Comparison of ENCODE assay signal across 19 cellular contexts in the genomic region with DNA sequence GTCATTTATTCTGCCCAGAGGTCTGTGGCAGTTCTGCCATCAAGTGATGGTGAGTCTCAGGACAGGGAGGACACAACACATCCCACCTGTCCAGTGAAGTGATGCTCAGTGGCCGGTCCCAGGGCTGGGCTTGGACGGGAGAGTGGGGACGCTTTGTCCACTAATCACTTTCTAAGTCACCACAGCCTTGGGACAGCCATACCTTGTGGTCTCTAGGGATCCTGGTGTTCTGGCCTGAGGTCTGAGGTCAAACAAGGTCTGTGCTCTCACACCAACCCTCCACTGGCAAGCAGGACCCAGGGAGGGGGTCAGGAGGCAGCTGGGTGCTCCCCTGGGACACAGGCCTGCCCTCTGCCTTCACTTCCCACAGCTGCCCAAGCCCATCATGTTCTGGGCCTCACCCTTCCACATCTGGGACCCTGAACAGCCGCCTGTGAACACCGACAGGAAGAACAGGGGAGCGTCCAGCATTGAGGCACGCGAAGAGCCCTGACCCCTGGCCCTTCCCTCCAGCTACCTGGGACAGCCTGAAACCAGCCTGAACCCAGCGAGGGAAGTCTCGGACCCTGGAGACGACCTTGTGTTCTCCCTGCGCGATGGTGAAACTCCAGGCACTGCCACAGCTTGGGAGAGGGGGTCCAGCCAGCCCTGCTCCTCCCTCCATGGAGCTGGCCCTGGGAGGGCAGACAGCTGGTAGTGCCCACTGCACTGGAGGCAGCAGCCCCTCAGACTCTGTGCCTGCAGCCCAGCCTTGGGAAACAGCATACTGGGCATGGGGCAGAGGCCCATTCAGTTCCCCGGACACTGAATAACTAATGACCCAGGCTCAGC. TPM values are rescaled to one million over a fixed set of nuclear protein-coding genes. Genes with fewer than 3 reads are reported as not detected.
"Had no signal": no experiment of that assay in that cellular context is flagged by ENCODE, and none has a peak within 500 bp of the region (broad histone marks: within the 10 kb centered on the region; RNA-seq: fewer than 3 reads in every experiment).

No MANE protein-coding gene starts in this region.

- H3K27ac ChIP-seq: esophagus muscularis mucosa, heart right ventricle, skin epidermis had no signal

- H3K9me3 ChIP-seq: esophagus muscularis mucosa, heart right ventricle had no signal

- DNase-seq: activated CD4-positive, alpha-beta memory T cell treated with anti-CD3 and anti-CD28 coated beads for 36 hours; activated gamma-delta T cell treated with Interleukin-2 at 50 U/mL for 16 hours; activated T-cell treated with anti-CD3 and anti-CD28 coated beads for 4 hours; dermis blood vessel endothelial cell; effector memory CD4-positive, alpha-beta T cell; heart right ventricle; immature natural killer cell; nucleus accumbens; stimulated activated CD4-positive, alpha-beta T cell treated with anti-CD3 and anti-CD28 coated beads, Interleukin-15, amount 100 ng/mL, for 24 hours; stimulated activated CD4-positive, alpha-beta T cell treated with anti-CD3 and anti-CD28 coated beads, Interleukin-2, amount 100 ng/mL, for 48 hours; stimulated activated naive CD8-positive, alpha-beta T cell treated with anti-CD3 and anti-CD28 coated beads, Interleukin-15, amount 100 ng/mL, for 72 hours had no signal

- H3K27ac Mint-ChIP-seq: activated CD4-positive, alpha-beta memory T cell treated with anti-CD3 and anti-CD28 coated beads for 36 hours; activated naive CD4-positive, alpha-beta T cell treated with anti-CD3 and anti-CD28 coated beads, Interleukin-2, amount 50 U/mL, for 72 hours; activated T-helper 1 cell treated with anti-CD3 and anti-CD28 coated beads, Interleukin-12 subunit alpha, Interleukin-12 subunit beta, Interleukin-2, Interleukin-4 antibody, amounts not matched to agents 30 ng/mL and 10 ng/mL and 1 ng/mL, durations not matched to agents 14 hours and 24 hours and 36 hours; memory B cell; stimulated activated naive CD8-positive, alpha-beta T cell treated with anti-CD3 and anti-CD28 coated beads, Interleukin-15, amount 100 ng/mL, for 72 hours had no signal

- H3K36me3 Mint-ChIP-seq: activated CD4-positive, alpha-beta memory T cell treated with anti-CD3 and anti-CD28 coated beads for 36 hours; activated naive CD4-positive, alpha-beta T cell treated with anti-CD3 and anti-CD28 coated beads, Interleukin-2, amount 50 U/mL, for 72 hours; immature natural killer cell; memory B cell; natural killer cell treated with Interleukin-12 subunit alpha and Interleukin-12 subunit beta and Interleukin-15 and Interleukin-18, amount 100 ng/mL, for 72 hours had no signal

- H3K27me3 Mint-ChIP-seq: activated CD4-positive, alpha-beta memory T cell treated with anti-CD3 and anti-CD28 coated beads for 36 hours; natural killer cell treated with Interleukin-12 subunit alpha and Interleukin-12 subunit beta and Interleukin-15 and Interleukin-18, amount 100 ng/mL, for 72 hours had no signal

- H3K36me3 ChIP-seq: esophagus muscularis mucosa, heart right ventricle had no signal

- H3K9me3 Mint-ChIP-seq: activated CD4-positive, alpha-beta memory T cell treated with anti-CD3 and anti-CD28 coated beads for 36 hours; activated naive CD4-positive, alpha-beta T cell treated with anti-CD3 and anti-CD28 coated beads, Interleukin-2, amount 50 U/mL, for 72 hours; activated T-helper 1 cell treated with anti-CD3 and anti-CD28 coated beads, Interleukin-12 subunit alpha, Interleukin-12 subunit beta, Interleukin-2, Interleukin-4 antibody, amounts not matched to agents 30 ng/mL and 10 ng/mL and 1 ng/mL, durations not matched to agents 14 hours and 24 hours and 36 hours; immature natural killer cell; memory B cell; natural killer cell treated with Interleukin-12 subunit alpha and Interleukin-12 subunit beta and Interleukin-15 and Interleukin-18, amount 100 ng/mL, for 72 hours had no signal

- H3K4me3 ChIP-seq: esophagus muscularis mucosa, heart right ventricle, skin epidermis had no signal

- H3K4me3 Mint-ChIP-seq: activated CD4-positive, alpha-beta memory T cell treated with anti-CD3 and anti-CD28 coated beads for 36 hours; activated T-helper 1 cell treated with anti-CD3 and anti-CD28 coated beads, Interleukin-12 subunit alpha, Interleukin-12 subunit beta, Interleukin-2, Interleukin-4 antibody, amounts not matched to agents 30 ng/mL and 10 ng/mL and 1 ng/mL, durations not matched to agents 14 hours and 24 hours and 36 hours; memory B cell; natural killer cell treated with Interleukin-12 subunit alpha and Interleukin-12 subunit beta and Interleukin-15 and Interleukin-18, amount 100 ng/mL, for 72 hours had no signal

- ATAC-seq: activated naive CD4-positive, alpha-beta T cell treated with anti-CD3 and anti-CD28 coated beads, Interleukin-2, amount 50 U/mL, for 72 hours; heart right ventricle; natural killer cell treated with Interleukin-12 subunit alpha and Interleukin-12 subunit beta and Interleukin-15 and Interleukin-18, amount 100 ng/mL, for 72 hours; stimulated activated naive CD8-positive, alpha-beta T cell treated with anti-CD3 and anti-CD28 coated beads, Interleukin-15, amount 100 ng/mL, for 72 hours had no signal

RNA-seq across cellular contexts. Expression of a gene that starts 19.7 kb away (rescaled TPM):
- total RNA-seq: bronchial epithelial cell, endothelial cell of umbilical vein had no signal
- polyA plus RNA-seq: endothelial cell of umbilical vein had no signal
